Comparison of ENCODE assay signal across 8 cellular contexts in the genomic region with DNA sequence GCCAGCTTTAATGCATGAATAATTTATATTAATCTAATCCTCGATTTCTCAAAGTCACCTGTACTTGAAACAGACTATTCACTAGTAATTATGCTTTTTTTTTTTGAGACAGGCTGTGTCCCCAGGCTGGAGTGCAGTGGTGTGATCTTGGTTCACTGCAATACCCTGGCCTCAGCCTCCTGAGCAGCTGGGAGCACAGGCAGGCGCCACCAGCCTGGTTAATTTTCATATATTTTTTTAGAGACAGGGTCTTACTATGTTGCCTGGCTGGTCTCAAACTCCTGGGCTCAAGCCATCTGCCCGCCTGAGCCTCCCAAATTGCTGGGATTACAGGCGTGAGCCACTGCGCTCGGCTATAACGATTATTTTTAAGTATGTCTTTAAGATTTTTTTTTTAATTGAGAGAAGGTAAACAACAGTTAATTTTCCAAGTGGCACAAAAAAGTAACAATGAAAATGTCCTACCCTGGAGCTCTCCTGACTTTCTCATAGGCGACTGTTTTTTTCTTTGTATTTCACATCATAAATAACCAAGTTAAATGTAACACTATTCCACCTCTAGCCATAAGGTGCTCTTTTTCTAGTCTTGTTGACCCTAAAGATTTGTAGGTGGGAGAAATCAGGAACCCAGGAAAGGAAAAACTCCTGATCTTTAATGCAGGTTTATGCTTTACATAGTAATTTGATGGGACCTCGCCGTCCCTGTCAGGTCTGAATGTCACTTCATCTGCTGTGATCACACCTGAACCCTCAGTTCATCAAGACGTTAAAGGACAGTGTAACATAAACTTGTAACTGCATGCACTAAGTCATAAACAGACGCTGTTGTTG. TPM values are rescaled to one million over a fixed set of nuclear protein-coding genes. Genes with fewer than 3 reads are reported as not detected.
DNase-seq lines count a peak whose midpoint lies in the region; ATAC-seq and TF ChIP-seq lines count a peak whose summit lies in the region.

No MANE protein-coding gene starts in this region.

- TF ChIP-seq CTCF in GM06990 (IDR thresholded peaks at IDR 0.05; ENCODE audit: insufficient read depth, low read length, poor library complexity, severe bottlenecking) (no peak), OCI-LY1 (IDR thresholded peaks at IDR 0.05; ENCODE audit: low read length) (no peak), epithelial cell of proximal tubule (conservative IDR thresholded peaks at IDR 0.05; ENCODE audit: low read depth, low read length) (no peak)

- DNase-seq in GM06990 (ENCODE audit: extremely low read depth, insufficient read length) (no peak), epithelial cell of proximal tubule (ENCODE audit: low read depth) (no peak), activated gamma-delta T cell (lab: John Stamatoyannopoulos, UW) (no peak)
- no peak for DNase-seq in stimulated activated CD4-positive, alpha-beta T cell treated with anti-CD3 and anti-CD28 coated beads, Interleukin-1b, Interleukin-23, amount 100 ng/mL, for 48 hours

- peaks cover 54% of the 10 kb centered on the region for H3K4me1 ChIP-seq in OCI-LY1 (ENCODE audit: insufficient read depth, low read length, severe bottlenecking)
- H3K4me1 ChIP-seq in rectal smooth muscle tissue (ENCODE audit: control insufficient read depth, insufficient read depth, low read length), result peaks cover 11% of the 10 kb centered on the region

- H3K4me2 ChIP-seq in OCI-LY1 (ENCODE audit: low read length), result peak overlapping the region; percentile 78

- no peaks in the 10 kb centered on the region for H3K9me2 ChIP-seq in OCI-LY1 (ENCODE audit: low read depth, low read length)

- no peaks in the 10 kb centered on the region for H4K20me1 ChIP-seq in OCI-LY1 (ENCODE audit: insufficient read depth, low read length)

- ATAC-seq in HG02678 (IDR thresholded peaks at IDR 0.05; ENCODE audit: unreplicated experiment), result no peak
- no peak for ATAC-seq in HG02610 (IDR thresholded peaks at IDR 0.05; ENCODE audit: unreplicated experiment)

- H3K9me3 ChIP-seq in OCI-LY1 (ENCODE audit: low read length), result no peaks in the 10 kb centered on the region

- H3K9ac ChIP-seq in OCI-LY1 (ENCODE audit: low read length) (peak overlapping the region; percentile 74), rectal smooth muscle tissue (ENCODE audit: low read length) (peak overlapping the region; percentile 26)

- H3F3A ChIP-seq in OCI-LY1 (ENCODE audit: insufficient read depth, low read length), result peaks cover 6% of the 10 kb centered on the region; the same call in 1 of the 2 replicates

- peaks cover 26% of the 10 kb centered on the region for H3K79me2 ChIP-seq in OCI-LY1 (ENCODE audit: insufficient read depth, low read length)

- H3K27me3 ChIP-seq in GM06990 (replicated peaks; ENCODE audit: control insufficient read depth, insufficient read depth, low read length) (no peaks in the 10 kb centered on the region), OCI-LY1 (ENCODE audit: insufficient read depth, low read length) (no peaks in the 10 kb centered on the region), rectal smooth muscle tissue (ENCODE audit: control insufficient read depth, insufficient read depth, low read length) (no peaks in the 10 kb centered on the region)

- no peak overlapping the region for H2AFZ ChIP-seq in OCI-LY1 (ENCODE audit: low read length)

- peaks cover 4% of the 10 kb centered on the region for H3K36me3 ChIP-seq in GM06990 (ENCODE audit: control insufficient read depth, insufficient read depth, low read length)
- peaks cover 41% of the 10 kb centered on the region for H3K36me3 ChIP-seq in OCI-LY1 (ENCODE audit: insufficient read depth, low read length)
- peaks cover 3% of the 10 kb centered on the region for H3K36me3 ChIP-seq in rectal smooth muscle tissue (ENCODE audit: control insufficient read depth, insufficient read depth, low read length)

- H3K27ac ChIP-seq in OCI-LY1 (ENCODE audit: low read depth, low read length, poor library complexity, severe bottlenecking) (peak overlapping the region; percentile 96), rectal smooth muscle tissue (ENCODE audit: low read depth, low read length) (peak overlapping the region; percentile 82)

- H3K4me3 ChIP-seq in GM06990 (replicated peaks; ENCODE audit: low read depth, low read length) (peak overlapping the region; percentile 79), OCI-LY1 (ENCODE audit: low read depth, low read length, poor library complexity, severe bottlenecking) (peak overlapping the region; percentile 71), epithelial cell of proximal tubule (ENCODE audit: low read depth, low read length) (peak overlapping the region; percentile 69), rectal smooth muscle tissue (ENCODE audit: low read length) (peak overlapping the region; percentile 85)

RNA-seq across cellular contexts. Expression of gene ANKRD12, which starts 1.3 kb away (rescaled TPM):
- 3.7 and 8.5 TPM in 2 replicates for total RNA-seq in epithelial cell of proximal tubule

RNA-seq across cellular contexts. Expression of gene NDUFV2, which starts 32.8 kb away (rescaled TPM):
- 103 and 173 TPM in 2 replicates for total RNA-seq in epithelial cell of proximal tubule
